ENCODE assay signal across 24 cellular contexts in the genomic region with DNA sequence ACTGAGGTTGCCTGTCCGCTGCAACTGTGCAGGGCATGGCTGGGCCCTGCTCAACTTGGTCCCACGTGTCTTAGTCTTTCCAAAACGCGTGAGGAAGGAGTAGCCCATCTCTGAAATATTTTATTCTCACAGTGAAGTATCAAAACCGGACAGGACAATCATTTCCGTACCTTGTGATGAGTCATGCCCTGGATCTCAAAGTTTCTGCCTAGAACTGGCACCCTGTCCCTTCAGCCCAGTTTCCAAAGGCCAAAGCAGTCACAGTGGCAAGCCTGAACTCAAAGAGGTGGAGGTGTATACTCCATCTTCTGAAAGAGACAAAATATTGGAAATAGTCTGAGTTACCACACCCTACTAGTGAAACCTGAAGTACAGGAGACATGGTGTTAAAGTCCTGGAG. TPM values are rescaled to one million over a fixed set of nuclear protein-coding genes. Genes with fewer than 3 reads are reported as not detected.
DNase-seq lines count a peak whose midpoint lies in the region; ATAC-seq and TF ChIP-seq lines count a peak whose summit lies in the region.
"Had no signal": no experiment of that assay in that cellular context is flagged by ENCODE, and none has a peak within 500 bp of the region (broad histone marks: within the 10 kb centered on the region; RNA-seq: fewer than 3 reads in every experiment).

No MANE protein-coding gene starts in this region.

- no peak for TF ChIP-seq CTCF in MCF 10A (IDR thresholded peaks at IDR 0.05; ENCODE audit: unreplicated experiment)
- TF ChIP-seq CTCF in mammary epithelial cell (conservative IDR thresholded peaks at IDR 0.05 in 1 of 2, IDR thresholded peaks at IDR 0.05 in 1 of 2; ENCODE audit: extremely low read depth in 1 of 2, insufficient read depth in 1 of 2, low read depth in 1 of 2, low read length in 2 of 2) = no peak
- no peak for TF ChIP-seq CTCF in endodermal cell (conservative IDR thresholded peaks at IDR 0.05)

- BruUV-seq in MCF 10A (replicated peaks; lab: Mats Ljungman, UMichigan) (no TSS peak), mammary epithelial cell (replicated peaks; lab: Mats Ljungman, UMichigan) (no TSS peak)

- H3K27me3 ChIP-seq in mammary epithelial cell (ENCODE audit: insufficient read depth, low read length) (no peaks in the 10 kb centered on the region), endodermal cell (ENCODE audit: control insufficient read depth, insufficient read depth, low read length, poor library complexity, severe bottlenecking) (no peaks in the 10 kb centered on the region)
- H3K27me3 ChIP-seq: adrenal gland, foreskin keratinocyte, upper lobe of left lung had no signal

- no peaks in the 10 kb centered on the region for H3K9me3 ChIP-seq in mammary epithelial cell (replicated peaks; ENCODE audit: insufficient read depth, low read length)
- peaks cover 23% of the 10 kb centered on the region for H3K9me3 ChIP-seq in endodermal cell (ENCODE audit: control insufficient read depth, low read length)
- H3K9me3 ChIP-seq: upper lobe of left lung had no signal

- no peaks in the 10 kb centered on the region for H4K20me1 ChIP-seq in mammary epithelial cell (ENCODE audit: insufficient read depth, low read length)

- H2AFZ ChIP-seq in mammary epithelial cell (ENCODE audit: low read depth, low read length) = no peak overlapping the region

- H3K27ac ChIP-seq in mammary epithelial cell (ENCODE audit: insufficient read depth, low read depth, low read length) (no peak overlapping the region), endodermal cell (ENCODE audit: low read depth, low read length) (no peak overlapping the region)
- H3K27ac ChIP-seq: adrenal gland, epithelial cell of prostate, foreskin keratinocyte, upper lobe of left lung had no signal

- H3K4me1 Mint-ChIP-seq in MCF 10A (ENCODE audit: insufficient read depth, unreplicated experiment) = no peaks in the 10 kb centered on the region
- peaks cover 33% of the 10 kb centered on the region for H3K4me1 Mint-ChIP-seq in activated T-helper 1 cell treated with anti-CD3 and anti-CD28 coated beads, Interleukin-12 subunit alpha, Interleukin-12 subunit beta, Interleukin-2, Interleukin-4 antibody, amounts not matched to agents 30 ng/mL and 10 ng/mL and 1 ng/mL, durations not matched to agents 14 hours and 24 hours and 36 hours (ENCODE audit: low read depth)
- peaks cover 9% of the 10 kb centered on the region for H3K4me1 Mint-ChIP-seq in endodermal cell
- H3K4me1 Mint-ChIP-seq: nephron had no signal

- H3K9me3 Mint-ChIP-seq in MCF 10A (ENCODE audit: unreplicated experiment) (peaks cover 7% of the 10 kb centered on the region), endodermal cell (peaks cover 9% of the 10 kb centered on the region)
- H3K9me3 Mint-ChIP-seq in activated T-helper 1 cell treated with anti-CD3 and anti-CD28 coated beads, Interleukin-12 subunit alpha, Interleukin-12 subunit beta, Interleukin-2, Interleukin-4 antibody, amounts not matched to agents 30 ng/mL and 10 ng/mL and 1 ng/mL, durations not matched to agents 14 hours and 24 hours and 36 hours = peaks cover 30% of the 10 kb centered on the region

- WGBS in mammary epithelial cell (ENCODE audit: low coverage, missing lambda C conversion rate) = 92% methylated on average over 5 of the region's 6 CpGs
- 85 to 89% methylated on average over 6 of the region's 6 CpGs for WGBS in endodermal cell (ENCODE audit: insufficient coverage in 1 of 2, insufficient read length in 1 of 2), 2 experiments

- no peak overlapping the region for H3K4me3 ChIP-seq in mammary epithelial cell (replicated peaks in 1 of 3; ENCODE audit: insufficient read depth in 1 of 3, low read depth in 2 of 3, low read length in 3 of 3)
- no peak overlapping the region for H3K4me3 ChIP-seq in endodermal cell (ENCODE audit: low read length)
- H3K4me3 ChIP-seq: adrenal gland, upper lobe of left lung had no signal

- POLR2A ChIA-PET in MCF 10A (lab: Yijun Ruan, JAX) = no interaction called here

- no peak overlapping the region for H3K27ac Mint-ChIP-seq in MCF 10A (ENCODE audit: low read depth, unreplicated experiment)
- H3K27ac Mint-ChIP-seq in activated T-helper 1 cell treated with anti-CD3 and anti-CD28 coated beads, Interleukin-12 subunit alpha, Interleukin-12 subunit beta, Interleukin-2, Interleukin-4 antibody, amounts not matched to agents 30 ng/mL and 10 ng/mL and 1 ng/mL, durations not matched to agents 14 hours and 24 hours and 36 hours = peak overlapping the region; percentile 42
- no peak overlapping the region for H3K27ac Mint-ChIP-seq in endodermal cell
- H3K27ac Mint-ChIP-seq: nephron had no signal

- H3K4me1 ChIP-seq in mammary epithelial cell (ENCODE audit: insufficient read depth, low read length) = no peaks in the 10 kb centered on the region
- H3K4me1 ChIP-seq in endodermal cell (ENCODE audit: control insufficient read depth, insufficient read depth, low read length) = no peaks in the 10 kb centered on the region
- H3K4me1 ChIP-seq: adrenal gland, foreskin keratinocyte, upper lobe of left lung had no signal

- CTCF ChIA-PET in MCF 10A (lab: Yijun Ruan, JAX) = interaction anchor here (1.7 kb wide), 1 partner anchor 14 kb away, joined by 11 read pairs; no protein-coding TSS in a partner anchor
- CTCF ChIA-PET in mammary epithelial cell (lab: Charles Lee; ENCODE audit: low non-redundant PET) = no interaction called here

- dilution Hi-C loops in mammary epithelial cell (cut with HindIII; ENCODE audit: low sequenced_read_pairs) = no loop called here

- H3K36me3 ChIP-seq in mammary epithelial cell (ENCODE audit: insufficient read depth, low read length) (no peaks in the 10 kb centered on the region), endodermal cell (ENCODE audit: control insufficient read depth, insufficient read depth, low read length) (no peaks in the 10 kb centered on the region)
- H3K36me3 ChIP-seq: adrenal gland, upper lobe of left lung had no signal

- in situ Hi-C loops in mammary epithelial cell (cut with MboI; ENCODE audit: low sequenced_read_pairs in 2 of 2) = no loop called here

- no peaks in the 10 kb centered on the region for H3K79me2 ChIP-seq in mammary epithelial cell (ENCODE audit: insufficient read depth, low read length)

- H3K4me2 ChIP-seq in mammary epithelial cell (ENCODE audit: insufficient read depth, low read depth, low read length) = no peak overlapping the region

- DNase-seq in MCF 10A (ENCODE audit: unreplicated experiment) (peak; percentile 24), mammary epithelial cell (no peak), left cardiac atrium (no peak), DMS79 (lab: John Stamatoyannopoulos, UW) (no peak), endodermal cell (no peak), NCI-H1417 treated with DMSO at 0.1 percent for 48 hours (lab: John Stamatoyannopoulos, UW) (no peak)
- DNase-seq in activated T-helper 1 cell treated with anti-CD3 and anti-CD28 coated beads, Interleukin-12 subunit alpha, Interleukin-12 subunit beta, Interleukin-2, Interleukin-4 antibody, amounts not matched to agents 30 ng/mL and 10 ng/mL and 1 ng/mL, durations not matched to agents 14 hours and 24 hours and 36 hours (ENCODE audit: low spot score) = no peak
- DNase-seq: activated CD4-positive, alpha-beta T cell treated with anti-CD3 and anti-CD28 coated beads for 4 hours; activated effector memory CD4-positive, alpha-beta T cell treated with Interleukin-2 at 50 U/mL for 16 hours; adrenal gland; C1 segment of cervical spinal cord; dermis blood vessel endothelial cell; foreskin keratinocyte; hippocampal formation; KG1; mesendoderm; NCI-H2029; NCI-H510A; posterior cingulate gyrus; stimulated activated naive CD8-positive, alpha-beta T cell treated with anti-CD3 and anti-CD28 coated beads, Interleukin-15, amount 100 ng/mL, for 72 hours; upper lobe of left lung had no signal

- H3K27me3 Mint-ChIP-seq in MCF 10A (ENCODE audit: insufficient read depth, unreplicated experiment) = no peaks in the 10 kb centered on the region
- peaks cover 2% of the 10 kb centered on the region for H3K27me3 Mint-ChIP-seq in activated T-helper 1 cell treated with anti-CD3 and anti-CD28 coated beads, Interleukin-12 subunit alpha, Interleukin-12 subunit beta, Interleukin-2, Interleukin-4 antibody, amounts not matched to agents 30 ng/mL and 10 ng/mL and 1 ng/mL, durations not matched to agents 14 hours and 24 hours and 36 hours (ENCODE audit: insufficient read depth)
- H3K27me3 Mint-ChIP-seq in endodermal cell (ENCODE audit: insufficient read depth) = no peaks in the 10 kb centered on the region

- ATAC-seq in HG03159 (IDR thresholded peaks at IDR 0.05; ENCODE audit: unreplicated experiment) (peak; percentile 40), left cardiac atrium (no peak)
- ATAC-seq: foreskin keratinocyte; stimulated activated naive CD8-positive, alpha-beta T cell treated with anti-CD3 and anti-CD28 coated beads, Interleukin-15, amount 100 ng/mL, for 72 hours had no signal

- no peak overlapping the region for H3K4me3 Mint-ChIP-seq in MCF 10A (ENCODE audit: unreplicated experiment)
- H3K4me3 Mint-ChIP-seq in activated T-helper 1 cell treated with anti-CD3 and anti-CD28 coated beads, Interleukin-12 subunit alpha, Interleukin-12 subunit beta, Interleukin-2, Interleukin-4 antibody, amounts not matched to agents 30 ng/mL and 10 ng/mL and 1 ng/mL, durations not matched to agents 14 hours and 24 hours and 36 hours = peak overlapping the region; percentile 40
- no peak overlapping the region for H3K4me3 Mint-ChIP-seq in endodermal cell
- H3K4me3 Mint-ChIP-seq: nephron; stimulated activated naive CD8-positive, alpha-beta T cell treated with anti-CD3 and anti-CD28 coated beads, Interleukin-15, amount 100 ng/mL, for 72 hours had no signal

- H3K36me3 Mint-ChIP-seq in MCF 10A (ENCODE audit: insufficient read depth, unreplicated experiment) (peaks cover 6% of the 10 kb centered on the region), endodermal cell (ENCODE audit: low read depth) (no peaks in the 10 kb centered on the region)
- H3K36me3 Mint-ChIP-seq in activated T-helper 1 cell treated with anti-CD3 and anti-CD28 coated beads, Interleukin-12 subunit alpha, Interleukin-12 subunit beta, Interleukin-2, Interleukin-4 antibody, amounts not matched to agents 30 ng/mL and 10 ng/mL and 1 ng/mL, durations not matched to agents 14 hours and 24 hours and 36 hours (ENCODE audit: low read depth) = peaks cover 4% of the 10 kb centered on the region

- H3K9ac ChIP-seq in mammary epithelial cell (ENCODE audit: insufficient read depth, low read length) (no peak overlapping the region), endodermal cell (ENCODE audit: extremely low read depth, low read length, poor library complexity, severe bottlenecking) (no peak overlapping the region)

- intact Hi-C loops in MCF 10A (cut with micrococcal nuclease) (no loop called here), mammary epithelial cell (cut with micrococcal nuclease) (no loop called here), left cardiac atrium (cut with DNase I) (no loop called here)
- intact Hi-C loops in activated T-helper 1 cell treated with anti-CD3 and anti-CD28 coated beads, Interleukin-12 subunit alpha, Interleukin-12 subunit beta, Interleukin-2, Interleukin-4 antibody, amounts not matched to agents 30 ng/mL and 10 ng/mL and 1 ng/mL, durations not matched to agents 14 hours and 24 hours and 36 hours (cut with micrococcal nuclease) = no loop called here

RNA-seq across cellular contexts. Expression of gene SRGAP1, which starts 28.5 kb away (rescaled TPM):
- 65.0 and 66.7 TPM in 2 replicates for total RNA-seq in MCF 10A (2022)
- 10 to 100 TPM; 14.3 to 34.4 TPM for total RNA-seq in mammary epithelial cell
- 8.8 TPM for polyA plus RNA-seq in mammary epithelial cell
- polyA minus RNA-seq in mammary epithelial cell = 42.9 TPM
- total RNA-seq in activated T-helper 1 cell treated with anti-CD3 and anti-CD28 coated beads, Interleukin-12 subunit alpha, Interleukin-12 subunit beta, Interleukin-2, Interleukin-4 antibody, amounts not matched to agents 30 ng/mL and 10 ng/mL and 1 ng/mL, durations not matched to agents 14 hours and 24 hours and 36 hours = 0.03 and 0.05 TPM in 2 replicates
- 1 to 10 TPM; 4.3 to 5.5 TPM for total RNA-seq in left cardiac atrium
- 10 to 100 TPM; 10.6 to 13.4 TPM for total RNA-seq in endodermal cell
- polyA plus RNA-seq in endodermal cell (2013, experiment 1 of 2) = 6.4 TPM
- 6.2 TPM for polyA plus RNA-seq in endodermal cell (2013, experiment 2 of 2)

RNA-seq across cellular contexts. Expression of gene RXYLT1, which starts 36.3 kb away (rescaled TPM):
- total RNA-seq in MCF 10A (2022) (21.1 and 26.7 TPM in 2 replicates), mammary epithelial cell (10 to 100 TPM; 17.5 to 19.6 TPM), left cardiac atrium (10 to 100 TPM; 14.1 to 15.2 TPM), endodermal cell (10 to 100 TPM in 1 of 2 donors, 1 to 10 TPM in 1; 9.7 to 11.0 TPM)
- polyA plus RNA-seq in mammary epithelial cell = 13.2 TPM
- 4.9 TPM for polyA minus RNA-seq in mammary epithelial cell
- 26.5 and 27.3 TPM in 2 replicates for total RNA-seq in activated T-helper 1 cell treated with anti-CD3 and anti-CD28 coated beads, Interleukin-12 subunit alpha, Interleukin-12 subunit beta, Interleukin-2, Interleukin-4 antibody, amounts not matched to agents 30 ng/mL and 10 ng/mL and 1 ng/mL, durations not matched to agents 14 hours and 24 hours and 36 hours
- polyA plus RNA-seq in endodermal cell (2013, experiment 1 of 2) = 15.8 TPM
- polyA plus RNA-seq in endodermal cell (2013, experiment 2 of 2) = 16.4 TPM
